In genomic region chr15:51829360-51830278, GRCh38 we compare ENCODE assay signal across 8 cellular contexts. TPM values are rescaled to one million over a fixed set of nuclear protein-coding genes. Genes with fewer than 3 reads are reported as not detected.
DNase-seq lines count a peak whose midpoint lies in the region; ATAC-seq and TF ChIP-seq lines count a peak whose summit lies in the region.

TMOD3 (plus strand) TSS chr15:51829653; CDS start chr15:51862885, 33,232 bp downstream.

- H3K4me1 ChIP-seq in lower lobe of right lung, result peaks cover 44% of the 10 kb centered on the region

- H3K9me3 Mint-ChIP-seq in CD14-positive monocyte, result no peaks in the 10 kb centered on the region

- H3K27ac ChIP-seq in lower lobe of right lung, result peak within 1 kb of the TSS; percentile 96

- peak within 1 kb of the TSS; percentile 92 for H3K4me3 ChIP-seq in lower lobe of right lung

- H3K9me3 ChIP-seq in lower lobe of right lung, result no peaks in the 10 kb centered on the region

- H3K36me3 ChIP-seq in lower lobe of right lung, result no peaks in the 10 kb centered on the region

- intact Hi-C loops in CD14-positive monocyte (cut with micrococcal nuclease) (no loop called here), lower lobe of right lung (cut with DNase I) (no loop called here)

- H3K27me3 Mint-ChIP-seq in CD14-positive monocyte (ENCODE audit: low read depth in 3 of 3), result peaks cover 0 to 1% (median 0%) of the 10 kb centered on the region in 3 donors

- peak within 1 kb of the TSS; percentile 91 to 97 (median 95) for H3K27ac Mint-ChIP-seq in CD14-positive monocyte

- no peaks in the 10 kb centered on the region for H3K27me3 ChIP-seq in lower lobe of right lung (ENCODE audit: low read depth)

- DNase-seq in CD14-positive monocyte (ENCODE audit: low spot score) (peak; percentile 91), NCI-H82 (lab: John Stamatoyannopoulos, UW) (peak; percentile 95), lower lobe of right lung (peak; percentile 95)
- DNase-seq in activated CD8-positive, alpha-beta memory T cell treated with anti-CD3 and anti-CD28 coated beads for 1 hour (ENCODE audit: extremely low read depth in 1 of 2, low read depth in 1 of 2), result peak; percentile 75 to 87
- peak; percentile 87 for DNase-seq in effector CD4-positive, alpha-beta T cell
- peak; percentile 70 to 90 (median 72) for DNase-seq in stimulated activated CD4-positive, alpha-beta T cell treated with anti-CD3 and anti-CD28 coated beads, TNF-alpha, amount 100 ng/mL, for 1 hour (ENCODE audit: low read depth in 3 of 3, low spot score in 1 of 3)

- ATAC-seq in GM19372 (IDR thresholded peaks at IDR 0.05; ENCODE audit: low read depth, unreplicated experiment), result peak; percentile 88
- ATAC-seq in HG03521 (IDR thresholded peaks at IDR 0.05; ENCODE audit: unreplicated experiment), result peak; percentile 85
- ATAC-seq in lower lobe of right lung, result peak; percentile 98

- peaks cover 0 to 2% of the 10 kb centered on the region in 2 donors for H3K36me3 Mint-ChIP-seq in CD14-positive monocyte

- H3K4me1 Mint-ChIP-seq in CD14-positive monocyte, result peaks cover 34% of the 10 kb centered on the region

- H3K4me3 Mint-ChIP-seq in CD14-positive monocyte, result peak within 1 kb of the TSS; percentile 94 to 99

- TF ChIP-seq CTCF in CD14-positive monocyte (IDR thresholded peaks at IDR 0.05), result no peak
- TF ChIP-seq CTCF in lower lobe of right lung (IDR thresholded peaks at IDR 0.05), result no peak

RNA-seq across cellular contexts. Expression of gene TMOD3, which starts in this region (rescaled TPM):
- polyA plus RNA-seq in CD14-positive monocyte, result 10 to 100 TPM; 27.8 to 34.8 TPM
- 73.7 TPM for total RNA-seq in lower lobe of right lung

Comparison
In these comparisons a context has a peak if more than half of its experiments do, and no peak if none do; other contexts are left out.
1. Peak in every context shown above with its lines: DNase-seq, ATAC-seq, H3K4me3 ChIP-seq and H3K27ac ChIP-seq.